In the genomic region with DNA sequence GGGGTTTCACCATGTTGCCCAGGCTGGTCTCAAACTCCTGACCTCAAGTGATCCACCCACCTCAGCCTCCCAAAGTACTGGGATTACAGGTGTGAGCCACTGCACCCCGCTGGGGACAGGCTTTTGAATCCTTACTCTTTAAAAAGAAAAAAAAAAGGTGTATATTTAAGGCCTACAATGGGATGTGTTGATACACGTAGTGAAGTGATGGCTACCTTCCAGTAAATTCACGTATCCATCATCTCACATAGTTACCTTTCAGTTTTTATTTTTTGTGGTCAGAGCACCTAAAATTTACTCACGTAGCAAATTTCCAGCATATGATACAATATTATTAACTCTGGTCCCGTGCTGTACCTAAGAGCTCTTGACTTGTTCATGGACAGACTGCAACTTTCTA, we compare ENCODE assay signal across 21 cellular contexts.
"Had no signal": no experiment of that assay in that cellular context is flagged by ENCODE, and none has a peak within 500 bp of the region (broad histone marks: within the 10 kb centered on the region; RNA-seq: fewer than 3 reads in every experiment).

No MANE protein-coding gene starts in this region.

- DNase-seq: islet precursor cell; left ventricle myocardium inferior; midbrain; mucosa of descending colon; naive thymus-derived CD4-positive, alpha-beta T cell; ovary; right lobe of liver; stimulated activated CD4-positive, alpha-beta T cell treated with anti-CD3 and anti-CD28 coated beads, Interleukin-1b, Interleukin-23, amount 100 ng/mL, for 48 hours; stimulated activated CD4-positive, alpha-beta T cell treated with anti-CD3 and anti-CD28 coated beads, Interleukin-2, amount 100 ng/mL, for 48 hours; stimulated activated CD4-positive, alpha-beta T cell treated with anti-CD3 and anti-CD28 coated beads, Interleukin-4, amount 100 ng/mL, for 4 hours; stimulated activated CD8-positive, alpha-beta memory T cell treated with anti-CD3 and anti-CD28 coated beads, Interleukin-4, amount 100 ng/mL, for 48 hours; stimulated activated naive CD4-positive, alpha-beta T cell treated with Interleukin-2 at 50 U/mL for 16 hours; stimulated activated naive CD8-positive, alpha-beta T cell treated with anti-CD3 and anti-CD28 coated beads, Interleukin-15, amount 100 ng/mL, for 72 hours; substantia nigra; uterus had no signal

- H3K27me3 ChIP-seq: ovary, right atrium auricular region, right lobe of liver, tibial nerve, uterus had no signal

- H3K4me3 ChIP-seq: left ventricle myocardium inferior, lung, mucosa of descending colon, ovary, right atrium auricular region, right lobe of liver, smooth muscle cell, tibial nerve, uterus had no signal

- H3K36me3 ChIP-seq: left ventricle myocardium inferior, ovary, right atrium auricular region, right lobe of liver, tibial nerve, uterus had no signal

- ATAC-seq: mucosa of descending colon; naive thymus-derived CD4-positive, alpha-beta T cell; natural killer cell treated with Interleukin-12 subunit alpha and Interleukin-12 subunit beta and Interleukin-15 and Interleukin-18, amount 100 ng/mL, for 72 hours; right lobe of liver; stimulated activated memory B cell treated with anti-CD40 and anti-IgM and Interleukin-4, amounts not matched to agents 10 μg/mL and 1 μg/mL and 100 μg/mL, for 72 hours; stimulated activated naive CD8-positive, alpha-beta T cell treated with anti-CD3 and anti-CD28 coated beads, Interleukin-15, amount 100 ng/mL, for 72 hours had no signal
